ENCODE assay signal across 8 cellular contexts in genomic region chr3:184360834-184361531, GRCh38. TPM values are rescaled to one million over a fixed set of nuclear protein-coding genes. Genes with fewer than 3 reads are reported as not detected.
A peak's percentile ranks its signal among the peaks of the same experiment; 100 is the strongest.
DNase-seq lines count a peak whose midpoint lies in the region; ATAC-seq and TF ChIP-seq lines count a peak whose summit lies in the region.
"Had no signal": no experiment of that assay in that cellular context is flagged by ENCODE, and none has a peak within 500 bp of the region (broad histone marks: within the 10 kb centered on the region; RNA-seq: fewer than 3 reads in every experiment).

No MANE protein-coding gene starts in this region.

- H3K27ac Mint-ChIP-seq in chondrocyte (ENCODE audit: unreplicated experiment) = no peak overlapping the region
- H3K27ac Mint-ChIP-seq in naive B cell = peak overlapping the region in 3 of 6 donors; percentile 34 to 80 (median 67)

- H3K4me1 Mint-ChIP-seq in chondrocyte (ENCODE audit: low read depth) (peaks cover 27% of the 10 kb centered on the region), naive B cell (peaks cover 26 to 33% (median 29%) of the 10 kb centered on the region in 3 donors)

- H3K36me3 Mint-ChIP-seq in chondrocyte (ENCODE audit: low read depth) = peaks cover 6% of the 10 kb centered on the region
- H3K36me3 Mint-ChIP-seq in naive B cell = no peaks in the 10 kb centered on the region

- no peak for TF ChIP-seq CTCF in chondrocyte (IDR thresholded peaks at IDR 0.05)

- DNase-seq in chondrocyte (ENCODE audit: low spot score) = peak; percentile 73
- DNase-seq in naive B cell = no peak
- DNase-seq in stimulated activated CD4-positive, alpha-beta T cell treated with anti-CD3 and anti-CD28 coated beads, Interleukin-15, amount 100 ng/mL, for 24 hours = no peak
- no peak for DNase-seq in epidermal melanocyte (ENCODE audit: insufficient read length, low spot score)
- no peak for DNase-seq in AG20443 (ENCODE audit: low spot score)

- H3K27me3 Mint-ChIP-seq in chondrocyte (ENCODE audit: low read depth) (no peaks in the 10 kb centered on the region), naive B cell (peaks cover 0 to 11% (median 5%) of the 10 kb centered on the region in 3 donors)

- H3K9me3 Mint-ChIP-seq in chondrocyte (ENCODE audit: low read depth) (no peaks in the 10 kb centered on the region), naive B cell (no peaks in the 10 kb centered on the region)

- H3K4me3 Mint-ChIP-seq in chondrocyte (ENCODE audit: unreplicated experiment) (peak overlapping the region; percentile 65), naive B cell (peak overlapping the region; percentile 74 to 94 (median 86))

- TF ChIP-seq RAD21 in Ishikawa (IDR thresholded peaks at IDR 0.05; ENCODE audit: low read depth) = no peak

- ATAC-seq in GM19397 (IDR thresholded peaks at IDR 0.05; ENCODE audit: unreplicated experiment) (peak; percentile 4), naive B cell (ENCODE audit: low read depth in 2 of 2) (no peak)

- no peak for TF ChIP-seq EP300 in Ishikawa (IDR thresholded peaks at IDR 0.05; ENCODE audit: borderline replicate concordance)

TF ChIP-seq in Ishikawa, 13 proteins besides CTCF, POLR2A, EP300 and RAD21:
- no peak for TF ChIP-seq USF1 (IDR thresholded peaks at IDR 0.05)
- peak; percentile 19; the same call in 1 of the 2 replicates for TF ChIP-seq ZBTB7A (IDR thresholded peaks at IDR 0.05; ENCODE audit: low read depth)
- TF ChIP-seq TCF12 (IDR thresholded peaks at IDR 0.05; ENCODE audit: low read depth) = no peak

RNA-seq across cellular contexts. Expression of gene CLCN2, which starts 0.4 kb away (rescaled TPM):
- total RNA-seq in chondrocyte = 3.1 to 6.5 TPM (median 3.1 TPM) in 3 replicates
- 1 to 10 TPM in 3 of 6 donors, under 1 TPM in 1, not detected in 2; 0.35 to 1.8 (median 1.3) TPM for polyA plus RNA-seq in naive B cell (ENCODE audit: low read depth in 6 of 6)

RNA-seq across cellular contexts. Expression of gene POLR2H, which starts 0.5 kb away (rescaled TPM):
- 49.8 to 71.0 TPM (median 50.4 TPM) in 3 replicates for total RNA-seq in chondrocyte
- 10 to 100 TPM; 34.4 to 61.0 (median 49.1) TPM for polyA plus RNA-seq in naive B cell (ENCODE audit: low read depth in 6 of 6)

RNA-seq across cellular contexts. Expression of gene THPO, which starts 17.0 kb away (rescaled TPM):
- not detected in 3 replicates for total RNA-seq in chondrocyte
- not detected for polyA plus RNA-seq in naive B cell (ENCODE audit: low read depth in 6 of 6)
- total RNA-seq: activated CD8-positive, alpha-beta memory T cell treated with anti-CD3 and anti-CD28 coated beads for 36 hours had no signal

RNA-seq across cellular contexts. Expression of gene CHRD, which starts 18.9 kb away (rescaled TPM):
- 1.4 to 4.7 TPM (median 1.5 TPM) in 3 replicates for total RNA-seq in chondrocyte
- not detected for polyA plus RNA-seq in naive B cell (ENCODE audit: low read depth in 6 of 6)
- total RNA-seq: activated CD8-positive, alpha-beta memory T cell treated with anti-CD3 and anti-CD28 coated beads for 36 hours had no signal

RNA-seq across cellular contexts. Expression of gene FAM131A, which starts 23.6 kb away (rescaled TPM):
- 13.4 to 15.3 TPM (median 13.4 TPM) in 3 replicates for total RNA-seq in chondrocyte
- 1 to 10 TPM; 3.6 to 8.5 (median 4.1) TPM for polyA plus RNA-seq in naive B cell (ENCODE audit: low read depth in 6 of 6)
